Comparison of ENCODE assay signal across 19 cellular contexts in the genomic region with DNA sequence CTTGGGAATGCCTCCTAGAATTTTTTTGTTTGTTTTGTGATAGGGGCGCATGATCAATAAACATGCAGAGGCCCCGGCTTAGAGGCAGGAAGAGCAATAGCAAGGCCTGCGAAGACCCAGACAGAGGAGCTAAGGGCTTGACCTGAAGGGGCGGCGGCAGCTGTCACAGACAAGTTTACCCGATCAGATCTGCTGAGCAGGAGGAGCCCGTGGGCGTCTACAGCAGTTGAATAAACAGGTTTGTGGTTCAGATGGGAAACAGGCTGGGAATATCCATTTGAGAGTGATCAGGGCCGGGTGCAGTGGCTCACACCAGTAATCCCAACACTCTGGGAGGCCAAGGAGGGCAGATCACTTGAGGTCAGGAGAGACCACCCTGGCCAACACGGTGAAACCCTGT.
A peak's percentile ranks its signal among the peaks of the same experiment; 100 is the strongest.
DNase-seq lines count a peak whose midpoint lies in the region; ATAC-seq and TF ChIP-seq lines count a peak whose summit lies in the region.
"Had no signal": no experiment of that assay in that cellular context is flagged by ENCODE, and none has a peak within 500 bp of the region (broad histone marks: within the 10 kb centered on the region; RNA-seq: fewer than 3 reads in every experiment).

No MANE protein-coding gene starts in this region.

- CTCF ChIA-PET in WTC11 (lab: Charles Lee) (interaction anchor here (1.2 kb wide), 1 partner anchor 41 kb away, joined by 3 read pairs; no protein-coding TSS in a partner anchor), A673 (lab: Charles Lee) (no interaction called here)

- peaks cover 16% of the 10 kb centered on the region for H3K4me1 Mint-ChIP-seq in WTC11
- H3K4me1 Mint-ChIP-seq in neural crest cell, result peaks cover 29% of the 10 kb centered on the region

- no peaks in the 10 kb centered on the region for H3K36me3 Mint-ChIP-seq in WTC11
- no peaks in the 10 kb centered on the region for H3K36me3 Mint-ChIP-seq in neural crest cell (ENCODE audit: low read depth)

- DNase-seq in Daoy (ENCODE audit: low read depth) (peak; percentile 32), H7 (peak; percentile 19), WTC11 (ENCODE audit: low spot score) (no peak), neural crest cell (ENCODE audit: low read depth, low spot score) (no peak), A673 (ENCODE audit: low spot score) (no peak)
- DNase-seq: ACHN; AML-193; COR-L47; GM23248; MG63; NCI-H1092 treated with DMSO at 0.1 percent for 48 hours; NCI-H2081 treated with DMSO at 0.1 percent for 48 hours; NCI-H345; NCI-H526; NK-92 treated with Interleukin-12 subunit alpha and Interleukin-12 subunit beta, amount 100 ng/mL, for 24 hours; OCI-M1; SHP77 treated with DMSO at 0.1 percent for 48 hours had no signal

- BruUV-seq in A673 (replicated peaks; lab: Mats Ljungman, UMichigan), result no TSS peak

- H3K27me3 Mint-ChIP-seq in WTC11 (ENCODE audit: low read depth) (no peaks in the 10 kb centered on the region), neural crest cell (ENCODE audit: low read depth) (no peaks in the 10 kb centered on the region)

- no peak overlapping the region for H3K4me3 Mint-ChIP-seq in WTC11
- H3K4me3 Mint-ChIP-seq in neural crest cell, result no peak overlapping the region

- H3K27me3 ChIP-seq in H7 (ENCODE audit: control insufficient read depth, insufficient read depth, low read length) (no peaks in the 10 kb centered on the region), A673 (replicated peaks; ENCODE audit: insufficient read depth, low read depth, low read length, poor library complexity) (no peaks in the 10 kb centered on the region)
- H3K27me3 ChIP-seq: MG63 had no signal

- no peaks in the 10 kb centered on the region for H3K4me1 ChIP-seq in A673 (ENCODE audit: insufficient read depth, low read length, poor library complexity, severe bottlenecking)

- no peak overlapping the region for H3K4me3 ChIP-seq in H7 (ENCODE audit: insufficient read depth, low read depth, low read length)
- no peak overlapping the region for H3K4me3 ChIP-seq in A673 (ENCODE audit: low read depth, low read length, poor library complexity, severe bottlenecking)
- H3K4me3 ChIP-seq: GM23248, MG63 had no signal

- H3K9me3 ChIP-seq in A673 (ENCODE audit: low read depth, low read length, poor library complexity, severe bottlenecking), result no peaks in the 10 kb centered on the region
- H3K9me3 ChIP-seq: MG63 had no signal

- H3K36me3 ChIP-seq in H7 (replicated peaks; ENCODE audit: control insufficient read depth, insufficient read depth, low read length), result no peaks in the 10 kb centered on the region
- H3K36me3 ChIP-seq in A673 (ENCODE audit: insufficient read depth, low read length, poor library complexity, severe bottlenecking), result no peaks in the 10 kb centered on the region
- H3K36me3 ChIP-seq: MG63 had no signal

- H3K9me3 Mint-ChIP-seq in WTC11 (no peaks in the 10 kb centered on the region), neural crest cell (no peaks in the 10 kb centered on the region)

- TF ChIP-seq CTCF in WTC11 (IDR thresholded peaks at IDR 0.05) (no peak), neural crest cell (conservative IDR thresholded peaks at IDR 0.05) (no peak), A673 (conservative IDR thresholded peaks at IDR 0.05; ENCODE audit: low read depth, low read length) (no peak)

- no peak overlapping the region for H3K27ac ChIP-seq in A673 (ENCODE audit: low read depth, low read length, poor library complexity, severe bottlenecking)
- H3K27ac ChIP-seq: GM23248 had no signal

- H3K27ac Mint-ChIP-seq in WTC11, result no peak overlapping the region; the same call in 1 of the 2 replicates
- peak overlapping the region; percentile 96 for H3K27ac Mint-ChIP-seq in neural crest cell (ENCODE audit: unreplicated experiment)

- intact Hi-C loops in A673 (cut with micrococcal nuclease; ENCODE audit: unreplicated experiment), result no loop called here

- POLR2A ChIA-PET in WTC11 (lab: Charles Lee), result no interaction called here
- POLR2A ChIA-PET in A673 (lab: Charles Lee; ENCODE audit: low non-redundant PET), result no interaction called here

- ATAC-seq in WTC11, result peak; percentile 28
- no peak for ATAC-seq in HG03280 (IDR thresholded peaks at IDR 0.05; ENCODE audit: unreplicated experiment)
- no peak for ATAC-seq in GM19455 (IDR thresholded peaks at IDR 0.05; ENCODE audit: unreplicated experiment)

TF ChIP-seq in WTC11, 78 proteins besides CTCF, POLR2A, EP300 and RAD21:
- TF ChIP-seq, protein P1, sequence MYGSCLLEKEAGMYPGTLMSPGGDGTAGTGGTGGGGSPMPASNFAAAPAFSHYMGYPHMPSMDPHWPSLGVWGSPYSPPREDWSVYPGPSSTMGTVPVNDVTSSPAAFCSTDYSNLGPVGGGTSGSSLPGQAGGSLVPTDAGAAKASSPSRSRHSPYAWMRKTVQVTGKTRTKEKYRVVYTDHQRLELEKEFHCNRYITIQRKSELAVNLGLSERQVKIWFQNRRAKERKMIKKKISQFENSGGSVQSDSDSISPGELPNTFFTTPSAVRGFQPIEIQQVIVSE (CRISPR knock-in tag; IDR thresholded peaks at IDR 0.05; ENCODE audit: borderline replicate concordance), result no peak
- TF ChIP-seq PRRX2 (CRISPR knock-in tag; IDR thresholded peaks at IDR 0.05), result no peak
- no peak for TF ChIP-seq NFYB (CRISPR knock-in tag; conservative IDR thresholded peaks at IDR 0.05; ENCODE audit: low read depth)
- TF ChIP-seq ATF3 (CRISPR knock-in tag; conservative IDR thresholded peaks at IDR 0.05), result no peak
- TF ChIP-seq, protein P2, sequence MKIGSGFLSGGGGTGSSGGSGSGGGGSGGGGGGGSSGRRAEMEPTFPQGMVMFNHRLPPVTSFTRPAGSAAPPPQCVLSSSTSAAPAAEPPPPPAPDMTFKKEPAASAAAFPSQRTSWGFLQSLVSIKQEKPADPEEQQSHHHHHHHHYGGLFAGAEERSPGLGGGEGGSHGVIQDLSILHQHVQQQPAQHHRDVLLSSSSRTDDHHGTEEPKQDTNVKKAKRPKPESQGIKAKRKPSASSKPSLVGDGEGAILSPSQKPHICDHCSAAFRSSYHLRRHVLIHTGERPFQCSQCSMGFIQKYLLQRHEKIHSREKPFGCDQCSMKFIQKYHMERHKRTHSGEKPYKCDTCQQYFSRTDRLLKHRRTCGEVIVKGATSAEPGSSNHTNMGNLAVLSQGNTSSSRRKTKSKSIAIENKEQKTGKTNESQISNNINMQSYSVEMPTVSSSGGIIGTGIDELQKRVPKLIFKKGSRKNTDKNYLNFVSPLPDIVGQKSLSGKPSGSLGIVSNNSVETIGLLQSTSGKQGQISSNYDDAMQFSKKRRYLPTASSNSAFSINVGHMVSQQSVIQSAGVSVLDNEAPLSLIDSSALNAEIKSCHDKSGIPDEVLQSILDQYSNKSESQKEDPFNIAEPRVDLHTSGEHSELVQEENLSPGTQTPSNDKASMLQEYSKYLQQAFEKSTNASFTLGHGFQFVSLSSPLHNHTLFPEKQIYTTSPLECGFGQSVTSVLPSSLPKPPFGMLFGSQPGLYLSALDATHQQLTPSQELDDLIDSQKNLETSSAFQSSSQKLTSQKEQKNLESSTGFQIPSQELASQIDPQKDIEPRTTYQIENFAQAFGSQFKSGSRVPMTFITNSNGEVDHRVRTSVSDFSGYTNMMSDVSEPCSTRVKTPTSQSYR (CRISPR knock-in tag; IDR thresholded peaks at IDR 0.05), result no peak
- TF ChIP-seq, protein P3, sequence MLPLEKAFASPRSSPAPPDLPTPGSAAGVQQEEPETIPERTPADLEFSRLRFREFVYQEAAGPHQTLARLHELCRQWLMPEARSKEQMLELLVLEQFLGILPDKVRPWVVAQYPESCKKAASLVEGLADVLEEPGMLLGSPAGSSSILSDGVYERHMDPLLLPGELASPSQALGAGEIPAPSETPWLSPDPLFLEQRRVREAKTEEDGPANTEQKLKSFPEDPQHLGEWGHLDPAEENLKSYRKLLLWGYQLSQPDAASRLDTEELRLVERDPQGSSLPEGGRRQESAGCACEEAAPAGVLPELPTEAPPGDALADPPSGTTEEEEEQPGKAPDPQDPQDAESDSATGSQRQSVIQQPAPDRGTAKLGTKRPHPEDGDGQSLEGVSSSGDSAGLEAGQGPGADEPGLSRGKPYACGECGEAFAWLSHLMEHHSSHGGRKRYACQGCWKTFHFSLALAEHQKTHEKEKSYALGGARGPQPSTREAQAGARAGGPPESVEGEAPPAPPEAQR (CRISPR knock-in tag; IDR thresholded peaks at IDR 0.05), result no peak
- no peak for TF ChIP-seq TCF7 (CRISPR knock-in tag; IDR thresholded peaks at IDR 0.05; ENCODE audit: low read depth)
- TF ChIP-seq ZBTB21 (CRISPR knock-in tag; IDR thresholded peaks at IDR 0.05; ENCODE audit: borderline replicate concordance), result no peak
- no peak for TF ChIP-seq JAZF1 (CRISPR knock-in tag; IDR thresholded peaks at IDR 0.05)
- no peak for TF ChIP-seq ZNF121 (CRISPR knock-in tag; IDR thresholded peaks at IDR 0.05)
- no peak for TF ChIP-seq ZNF423 (CRISPR knock-in tag; IDR thresholded peaks at IDR 0.05)

Comparison
In these comparisons a context has a peak if more than half of its experiments do, and no peak if none do; other contexts are left out.
1. DNase-seq: peak in Daoy (single experiment) and H7 (single experiment); none in WTC11 (single experiment), neural crest cell (single experiment) and A673 (single experiment).